In the genomic region with DNA sequence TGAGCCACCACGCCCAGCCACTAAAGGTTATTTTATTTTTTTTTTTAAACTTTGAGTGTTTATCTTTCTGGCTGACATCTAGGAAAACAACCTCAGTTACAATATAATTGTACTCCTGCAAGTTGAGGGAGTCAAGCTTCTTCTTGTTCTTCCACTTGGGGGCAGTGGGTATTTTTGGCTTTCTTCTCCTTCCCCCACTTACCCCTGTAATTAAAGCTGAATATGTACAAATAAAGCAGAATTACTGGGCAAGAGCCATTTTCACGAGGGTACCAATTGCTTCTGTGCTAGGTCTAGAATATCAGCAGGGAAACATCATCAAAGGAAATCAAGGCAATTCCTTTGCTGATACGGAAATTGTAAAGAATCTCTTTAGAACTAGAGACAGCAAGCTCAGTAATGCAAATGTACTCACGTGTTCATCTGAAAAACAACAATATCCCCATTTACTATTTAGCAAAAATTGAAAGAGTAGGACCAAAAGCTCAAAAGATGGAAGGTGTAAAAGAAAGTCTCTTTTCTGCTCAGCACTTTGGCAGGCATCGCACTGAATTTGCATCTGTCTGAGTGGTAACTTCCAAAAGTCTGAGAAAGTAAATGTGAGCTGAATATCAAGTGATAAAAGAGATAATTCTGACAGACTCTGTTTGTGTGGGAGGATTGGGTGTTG, we compare ENCODE assay signal across 11 cellular contexts.
DNase-seq lines count a peak whose midpoint lies in the region; ATAC-seq, FAIRE-seq and TF ChIP-seq lines count a peak whose summit lies in the region.
"Had no signal": no experiment of that assay in that cellular context is flagged by ENCODE, and none has a peak within 500 bp of the region (broad histone marks: within the 10 kb centered on the region; RNA-seq: fewer than 3 reads in every experiment).

No MANE protein-coding gene starts in this region.

- H3K9me3 Mint-ChIP-seq in astrocyte (ENCODE audit: unreplicated experiment) = no peaks in the 10 kb centered on the region

- intact Hi-C loops in A673 (cut with micrococcal nuclease; ENCODE audit: unreplicated experiment) (loop anchor here (1.0 kb wide), 1 partner anchor 76 kb away; a partner anchor contains a TSS), left colon (cut with DNase I, micrococcal nuclease) (no loop called here)

- peak overlapping the region; percentile 44 for H3K27ac ChIP-seq in A673 (ENCODE audit: low read depth, low read length, poor library complexity, severe bottlenecking)
- H3K27ac ChIP-seq in astrocyte (ENCODE audit: low read depth, low read length) = no peak overlapping the region
- H3K27ac ChIP-seq: colonic mucosa had no signal

- POLR2A ChIA-PET in A673 (lab: Charles Lee; ENCODE audit: low non-redundant PET) = no interaction called here

- CTCF ChIA-PET in A673 (lab: Charles Lee) = interaction anchor here (0.9 to 1.5 kb wide), 3 partner anchors 13 to 105 kb away, joined by 3 to 30 read pairs (median 3); a partner anchor contains a TSS

- H3K9ac ChIP-seq in astrocyte (ENCODE audit: low read length) = no peak overlapping the region

- H2AFZ ChIP-seq in astrocyte (ENCODE audit: low read depth, low read length) = no peak overlapping the region

- no peaks in the 10 kb centered on the region for H3K79me2 ChIP-seq in astrocyte (ENCODE audit: insufficient read depth, low read length)

- BruUV-seq in A673 (replicated peaks; lab: Mats Ljungman, UMichigan) = no TSS peak

- H3K4me3 Mint-ChIP-seq in astrocyte (ENCODE audit: unreplicated experiment) = no peak overlapping the region

- H3K4me3 ChIP-seq in A673 (ENCODE audit: low read depth, low read length, poor library complexity, severe bottlenecking) (peak overlapping the region; percentile 21), astrocyte (ENCODE audit: insufficient read depth, low read depth, low read length) (no peak overlapping the region)
- H3K4me3 ChIP-seq: colonic mucosa had no signal

- H3K9me3 ChIP-seq in A673 (ENCODE audit: low read depth, low read length, poor library complexity, severe bottlenecking) = no peaks in the 10 kb centered on the region
- H3K9me3 ChIP-seq in astrocyte (ENCODE audit: insufficient read depth, low read depth, low read length) = no peaks in the 10 kb centered on the region
- H3K9me3 ChIP-seq: colonic mucosa had no signal

- ATAC-seq in left colon = peak; percentile 37
- no peak for ATAC-seq in HG03439 (IDR thresholded peaks at IDR 0.05; ENCODE audit: unreplicated experiment)
- no peak for ATAC-seq in HG03159 (IDR thresholded peaks at IDR 0.05; ENCODE audit: unreplicated experiment)
- ATAC-seq in GM18511 (IDR thresholded peaks at IDR 0.05; ENCODE audit: unreplicated experiment) = no peak

- peaks cover 2% of the 10 kb centered on the region for H3K4me1 Mint-ChIP-seq in astrocyte (ENCODE audit: low read depth, unreplicated experiment)

- H3K27me3 Mint-ChIP-seq in astrocyte (ENCODE audit: low read depth, unreplicated experiment) = no peaks in the 10 kb centered on the region

- DNase-seq in A673 (ENCODE audit: low spot score) (peak; percentile 61), GM19239 (ENCODE audit: insufficient read length, low spot score) (no peak), astrocyte (ENCODE audit: low read depth) (peak; percentile 9), left colon (no peak), A172 (ENCODE audit: low spot score) (no peak)
- DNase-seq: colonic mucosa, H7, T-helper 9 cell had no signal

- peak; percentile 58 for TF ChIP-seq CTCF in A673 (conservative IDR thresholded peaks at IDR 0.05; ENCODE audit: low read depth, low read length)
- no peak for TF ChIP-seq CTCF in astrocyte (IDR thresholded peaks at IDR 0.05; ENCODE audit: insufficient read depth, low read depth, low read length)

- peaks cover 21% of the 10 kb centered on the region for H3K4me1 ChIP-seq in A673 (ENCODE audit: insufficient read depth, low read length, poor library complexity, severe bottlenecking)
- no peaks in the 10 kb centered on the region for H3K4me1 ChIP-seq in astrocyte (ENCODE audit: insufficient read depth, low read length)
- H3K4me1 ChIP-seq: colonic mucosa had no signal

- H3K27me3 ChIP-seq in A673 (replicated peaks; ENCODE audit: insufficient read depth, low read depth, low read length, poor library complexity) (no peaks in the 10 kb centered on the region), astrocyte (ENCODE audit: insufficient read depth, low read length) (no peaks in the 10 kb centered on the region)
- H3K27me3 ChIP-seq: colonic mucosa had no signal

- H3K36me3 ChIP-seq in A673 (ENCODE audit: insufficient read depth, low read length, poor library complexity, severe bottlenecking) (no peaks in the 10 kb centered on the region), astrocyte (ENCODE audit: insufficient read depth, low read length) (no peaks in the 10 kb centered on the region)
- H3K36me3 ChIP-seq: colonic mucosa had no signal

- no peaks in the 10 kb centered on the region for H4K20me1 ChIP-seq in astrocyte (ENCODE audit: insufficient read depth, low read length)

- peak overlapping the region; percentile 9 for H3K4me2 ChIP-seq in astrocyte (ENCODE audit: low read length)

- H3K36me3 Mint-ChIP-seq in astrocyte (ENCODE audit: low read depth, unreplicated experiment) = no peaks in the 10 kb centered on the region

- FAIRE-seq in GM19239 (lab: Jason Lieb, UNC) = peak; percentile 85
- peak; percentile 56 for FAIRE-seq in astrocyte (lab: Jason Lieb, UNC)

- no peak overlapping the region for H3K27ac Mint-ChIP-seq in astrocyte (ENCODE audit: unreplicated experiment)

Comparison
In these comparisons a context has a peak if more than half of its experiments do, and no peak if none do; other contexts are left out.
1. DNase-seq: peak in A673 (single experiment) and astrocyte (single experiment); none in GM19239 (single experiment), left colon (0 of 2) and A172 (single experiment).